ENCODE assay signal across 9 cellular contexts in genomic region chrX:129980540-129981206, GRCh38. TPM values are rescaled to one million over a fixed set of nuclear protein-coding genes. Genes with fewer than 3 reads are reported as not detected.
A peak's percentile ranks its signal among the peaks of the same experiment; 100 is the strongest.
DNase-seq lines count a peak whose midpoint lies in the region; ATAC-seq and TF ChIP-seq lines count a peak whose summit lies in the region.
"Had no signal": no experiment of that assay in that cellular context is flagged by ENCODE, and none has a peak within 500 bp of the region (broad histone marks: within the 10 kb centered on the region; RNA-seq: fewer than 3 reads in every experiment).

No MANE protein-coding gene starts in this region.

- H3K27ac Mint-ChIP-seq in HFFc6: no peak overlapping the region
- H3K27ac Mint-ChIP-seq: dendritic cell treated with granulocyte-macrophage colony-stimulating factor and Interleukin-4, amounts not matched to agents 40 ng/mL and 50 ng/mL, for 4 days had no signal

- H3K4me2 ChIP-seq in mammary epithelial cell (ENCODE audit: insufficient read depth, low read depth, low read length): peak overlapping the region; percentile 87

- H3K36me3 ChIP-seq in mammary epithelial cell (ENCODE audit: insufficient read depth, low read length) (no peaks in the 10 kb centered on the region), right lobe of liver (no peaks in the 10 kb centered on the region), upper lobe of left lung (no peaks in the 10 kb centered on the region)

- no peak overlapping the region for H3K27ac ChIP-seq in mammary epithelial cell (ENCODE audit: insufficient read depth, low read depth, low read length)
- no peak overlapping the region for H3K27ac ChIP-seq in right lobe of liver
- H3K27ac ChIP-seq in upper lobe of left lung: peak overlapping the region in 2 of 4 donors; percentile 56 to 64

- no peaks in the 10 kb centered on the region; the same call in 1 of the 2 replicates for H3K36me3 Mint-ChIP-seq in HFFc6 (ENCODE audit: low read depth)

- CTCF ChIA-PET in mammary epithelial cell (lab: Charles Lee; ENCODE audit: low non-redundant PET): no interaction called here

- H3K27me3 Mint-ChIP-seq in HFFc6 (ENCODE audit: insufficient read depth): peaks cover 2% of the 10 kb centered on the region; the same call in 1 of the 2 replicates

- intact Hi-C loops in mammary epithelial cell (cut with micrococcal nuclease): loop anchor here (5.0 kb wide), 1 partner anchor 48 kb away; no protein-coding TSS in a partner anchor
- intact Hi-C loops in right lobe of liver (cut with DNase I): no loop called here

- TF ChIP-seq POLR2A in right lobe of liver (IDR thresholded peaks at IDR 0.05) (peak; percentile 54), upper lobe of left lung (IDR thresholded peaks at IDR 0.05) (peak in 2 of 4 donors; percentile 35 to 51)

- DNase-seq in Daoy (ENCODE audit: low read depth) (peak; percentile 27), NCI-H2227 (lab: John Stamatoyannopoulos, UW; ENCODE audit: unreplicated experiment) (peak; percentile 64), mammary epithelial cell (no peak), right lobe of liver (peak; percentile 75 to 84 (median 77)), upper lobe of left lung (peak; percentile 72 to 91), HFFc6 (no peak), NCI-H2107 treated with DMSO at 0.1 percent for 48 hours (lab: John Stamatoyannopoulos, UW; ENCODE audit: unreplicated experiment) (no peak)

- TF ChIP-seq CTCF in mammary epithelial cell (conservative IDR thresholded peaks at IDR 0.05 in 1 of 2, IDR thresholded peaks at IDR 0.05 in 1 of 2; ENCODE audit: extremely low read depth in 1 of 2, insufficient read depth in 1 of 2, low read depth in 1 of 2, low read length in 2 of 2) (no peak), right lobe of liver (IDR thresholded peaks at IDR 0.05) (no peak), upper lobe of left lung (IDR thresholded peaks at IDR 0.05) (no peak), HFFc6 (IDR thresholded peaks at IDR 0.05) (no peak)

- H3K9me3 ChIP-seq in mammary epithelial cell (replicated peaks; ENCODE audit: insufficient read depth, low read length): no peaks in the 10 kb centered on the region
- no peaks in the 10 kb centered on the region for H3K9me3 ChIP-seq in right lobe of liver
- H3K9me3 ChIP-seq in upper lobe of left lung: no peaks in the 10 kb centered on the region

- H3K4me1 ChIP-seq in mammary epithelial cell (ENCODE audit: insufficient read depth, low read length) (peaks cover 3% of the 10 kb centered on the region), right lobe of liver (no peaks in the 10 kb centered on the region), upper lobe of left lung (peaks cover 0 to 17% (median 3%) of the 10 kb centered on the region in 4 donors)

- no peaks in the 10 kb centered on the region for H3K79me2 ChIP-seq in mammary epithelial cell (ENCODE audit: insufficient read depth, low read length)

- no peaks in the 10 kb centered on the region for H4K20me1 ChIP-seq in mammary epithelial cell (ENCODE audit: insufficient read depth, low read length)

- H3K27me3 ChIP-seq in mammary epithelial cell (ENCODE audit: insufficient read depth, low read length) (no peaks in the 10 kb centered on the region), right lobe of liver (no peaks in the 10 kb centered on the region), upper lobe of left lung (no peaks in the 10 kb centered on the region)

- H3K4me3 Mint-ChIP-seq in HFFc6: no peak overlapping the region; the same call in 1 of the 2 replicates

- TF ChIP-seq EP300 in upper lobe of left lung (IDR thresholded peaks at IDR 0.05): no peak

- peak overlapping the region; percentile 76 for H2AFZ ChIP-seq in mammary epithelial cell (ENCODE audit: low read depth, low read length)

- H3K4me3 ChIP-seq in mammary epithelial cell (replicated peaks in 1 of 3; ENCODE audit: insufficient read depth in 1 of 3, low read depth in 2 of 3, low read length in 3 of 3) (peak overlapping the region in 2 of 3 experiments; percentile 36 to 55), right lobe of liver (peak overlapping the region in 1 of 3 donors; percentile 45), upper lobe of left lung (peak overlapping the region in 1 of 4 donors; percentile 36)

- ATAC-seq in right lobe of liver (peak; percentile 36 to 70 (median 56)), upper lobe of left lung (ENCODE audit: low FRiP score in 2 of 2) (peak in 1 of 2 donors; percentile 55), GM21367 (IDR thresholded peaks at IDR 0.05; ENCODE audit: unreplicated experiment) (no peak)

- WGBS in mammary epithelial cell (ENCODE audit: low coverage, missing lambda C conversion rate): 60% methylated on average over 2 of the region's 79 CpGs
- 32% methylated on average over 5 of the region's 79 CpGs for WGBS in right lobe of liver (ENCODE audit: insufficient coverage, low coverage, low lambda C conversion rate, missing lambda C conversion rate)
- WGBS in upper lobe of left lung, 2 donors: 54% methylated on average over 60 of the region's 79 CpGs; no CpG with 5 or more reads in 1 of the 2 donors

- H3K9me3 Mint-ChIP-seq in HFFc6: no peaks in the 10 kb centered on the region
- H3K9me3 Mint-ChIP-seq: dendritic cell treated with granulocyte-macrophage colony-stimulating factor and Interleukin-4, amounts not matched to agents 40 ng/mL and 50 ng/mL, for 4 days had no signal

- H3K9ac ChIP-seq in mammary epithelial cell (ENCODE audit: insufficient read depth, low read length): no peak overlapping the region

- in situ Hi-C loops in mammary epithelial cell (cut with MboI; ENCODE audit: low sequenced_read_pairs in 2 of 2): no loop called here

- dilution Hi-C loops in mammary epithelial cell (cut with HindIII; ENCODE audit: low sequenced_read_pairs): no loop called here

- H3K4me1 Mint-ChIP-seq in HFFc6 (ENCODE audit: low read depth): peaks cover 11% of the 10 kb centered on the region

- BruUV-seq in mammary epithelial cell (replicated peaks; lab: Mats Ljungman, UMichigan): no TSS peak

RNA-seq across cellular contexts. Expression of gene BCORL1, which starts 1.8 kb away (rescaled TPM):
- 0.54 and 0.63 TPM in 2 replicates for total RNA-seq in Daoy (2014; rRNA removed; shearing (Covaris generic))
- 1 to 10 TPM; 2.2 to 7.2 TPM for total RNA-seq in mammary epithelial cell
- polyA plus RNA-seq in mammary epithelial cell: 1.1 TPM
- polyA minus RNA-seq in mammary epithelial cell: 13.1 TPM
- 1 to 10 TPM; 2.7 to 9.0 (median 4.8) TPM for total RNA-seq in right lobe of liver
- total RNA-seq in upper lobe of left lung: 10 to 100 TPM in 4 of 6 donors, 1 to 10 TPM in 2; 3.2 to 21.4 (median 11.2) TPM
- total RNA-seq in HFFc6 (2021; fragmentation: NEBNext Ultra II Directional; extraction: Animal tissue kit (Norgen Biotek cat#: 25700)): 10 to 100 TPM; 13.3 to 18.3 (median 14.8) TPM

Comparison
In these comparisons a context has a peak if more than half of its experiments do, and no peak if none do; other contexts are left out.
1. DNase-seq: peak in Daoy (single experiment), NCI-H2227 (single experiment), right lobe of liver (3 of 3) and upper lobe of left lung (2 of 2); none in mammary epithelial cell (single experiment), HFFc6 (single experiment) and NCI-H2107 treated with DMSO at 0.1 percent for 48 hours (single experiment).